In genomic region chr17:63665527-63666214, GRCh38 we compare ENCODE assay signal across 12 cellular contexts. TPM values are rescaled to one million over a fixed set of nuclear protein-coding genes. Genes with fewer than 3 reads are reported as not detected.
DNase-seq lines count a peak whose midpoint lies in the region; ATAC-seq, FAIRE-seq and TF ChIP-seq lines count a peak whose summit lies in the region.
"Had no signal": no experiment of that assay in that cellular context is flagged by ENCODE, and none has a peak within 500 bp of the region (broad histone marks: within the 10 kb centered on the region; RNA-seq: fewer than 3 reads in every experiment).

No MANE protein-coding gene starts in this region.

- H3K9ac ChIP-seq in kidney (ENCODE audit: low read length in 2 of 2): no peak overlapping the region

- TF ChIP-seq CTCF in HL-60 (IDR thresholded peaks at IDR 0.05; ENCODE audit: insufficient read depth, low read length) (no peak), kidney (IDR thresholded peaks at IDR 0.05; ENCODE audit: borderline replicate concordance, extremely low read depth, insufficient read depth) (no peak)

- H3K36me3 Mint-ChIP-seq in activated naive CD8-positive, alpha-beta T cell treated with anti-CD3 and anti-CD28 coated beads for 36 hours: peaks cover 9% of the 10 kb centered on the region
- peaks cover 9 to 27% of the 10 kb centered on the region in 2 donors for H3K36me3 Mint-ChIP-seq in naive B cell

- H3K27ac Mint-ChIP-seq in activated naive CD8-positive, alpha-beta T cell treated with anti-CD3 and anti-CD28 coated beads for 36 hours: peak overlapping the region; percentile 14
- peak overlapping the region; percentile 68 to 98 (median 88) for H3K27ac Mint-ChIP-seq in naive B cell

- FAIRE-seq in GM12891 (lab: Jason Lieb, UNC) (peak; percentile 86), kidney (lab: Jason Lieb, UNC) (no peak)
- FAIRE-seq: astrocyte had no signal

- H3K4me3 ChIP-seq in HL-60 (replicated peaks; ENCODE audit: insufficient read depth, low read length): no peak overlapping the region
- no peak overlapping the region for H3K4me3 ChIP-seq in kidney (ENCODE audit: low read length in 2 of 2)
- no peak overlapping the region for H3K4me3 ChIP-seq in HAP-1

- H3K27ac ChIP-seq in HL-60 (replicated peaks) (peak overlapping the region; percentile 82), kidney (ENCODE audit: low read depth in 2 of 2, low read length in 2 of 2) (no peak overlapping the region)
- H3K27ac ChIP-seq: WERI-Rb-1 had no signal

- H3K36me3 ChIP-seq in kidney (ENCODE audit: control insufficient read depth in 1 of 2, insufficient read depth in 2 of 2, low read length in 2 of 2) (peaks cover 22 to 38% of the 10 kb centered on the region in 2 donors), HAP-1 (replicated peaks) (no peaks in the 10 kb centered on the region; the same call in 1 of the 2 replicates)

- no peaks in the 10 kb centered on the region for H3K4me1 ChIP-seq in kidney (ENCODE audit: control insufficient read depth in 1 of 2, insufficient read depth in 1 of 2, low read depth in 1 of 2, low read length in 2 of 2)
- H3K4me1 ChIP-seq in HAP-1: no peaks in the 10 kb centered on the region

- in situ Hi-C loops in HAP-1 (cut with MboI; ENCODE audit: low sequenced_read_pairs): no loop called here

- TF ChIP-seq POLR2A in GM12891 (IDR thresholded peaks at IDR 0.05; ENCODE audit: low read depth, low read length): no peak

- DNase-seq in GM12891 (ENCODE audit: insufficient read length, low spot score): peak; percentile 32
- peak; percentile 81 to 95 for DNase-seq in HL-60 (ENCODE audit: low read depth in 1 of 2, low spot score in 1 of 2)
- no peak for DNase-seq in activated naive CD8-positive, alpha-beta T cell treated with anti-CD3 and anti-CD28 coated beads for 36 hours
- DNase-seq in naive B cell: peak; percentile 48
- DNase-seq in foreskin melanocyte: no peak
- no peak for DNase-seq in central memory CD4-positive, alpha-beta T cell
- no peak for DNase-seq in kidney
- DNase-seq in HAP-1 (ENCODE audit: low spot score in 2 of 2): no peak
- DNase-seq: DMS79 treated with DMSO at 0.1 percent for 48 hours, NCI-H446, WERI-Rb-1 had no signal

- intact Hi-C loops in kidney (cut with DNase I): no loop called here

- no peaks in the 10 kb centered on the region for H3K27me3 Mint-ChIP-seq in activated naive CD8-positive, alpha-beta T cell treated with anti-CD3 and anti-CD28 coated beads for 36 hours
- H3K27me3 Mint-ChIP-seq in naive B cell: no peaks in the 10 kb centered on the region

- H3K27me3 ChIP-seq in HL-60 (ENCODE audit: insufficient read depth, poor library complexity, severe bottlenecking) (no peaks in the 10 kb centered on the region), HAP-1 (ENCODE audit: low read depth) (no peaks in the 10 kb centered on the region)

- H3K9me3 ChIP-seq in kidney (ENCODE audit: control insufficient read depth in 1 of 2, low read length in 2 of 2) (no peaks in the 10 kb centered on the region), HAP-1 (no peaks in the 10 kb centered on the region; the same call in 1 of the 2 replicates)

- peak; percentile 94 for ATAC-seq in naive B cell (ENCODE audit: low read depth in 2 of 2)

- no peaks in the 10 kb centered on the region for H3K9me3 Mint-ChIP-seq in activated naive CD8-positive, alpha-beta T cell treated with anti-CD3 and anti-CD28 coated beads for 36 hours
- no peaks in the 10 kb centered on the region for H3K9me3 Mint-ChIP-seq in naive B cell

- H3K4me1 Mint-ChIP-seq in activated naive CD8-positive, alpha-beta T cell treated with anti-CD3 and anti-CD28 coated beads for 36 hours: peaks cover 4% of the 10 kb centered on the region
- peaks cover 36 to 48% (median 38%) of the 10 kb centered on the region in 3 donors for H3K4me1 Mint-ChIP-seq in naive B cell

- no peak overlapping the region for H3K4me3 Mint-ChIP-seq in activated naive CD8-positive, alpha-beta T cell treated with anti-CD3 and anti-CD28 coated beads for 36 hours
- peak overlapping the region in 7 of 8 donors; percentile 24 to 82 (median 54) for H3K4me3 Mint-ChIP-seq in naive B cell

TF ChIP-seq in GM12891, 5 proteins besides CTCF, POLR2A, EP300 and RAD21:
- TF ChIP-seq PAX5 (IDR thresholded peaks at IDR 0.05; ENCODE audit: insufficient read depth, low read length, severe bottlenecking) (no peak), POU2F2 (IDR thresholded peaks at IDR 0.05; ENCODE audit: low read depth, low read length) (no peak), SPI1 (IDR thresholded peaks at IDR 0.05; ENCODE audit: low read depth, low read length) (peak; percentile 82)

RNA-seq across cellular contexts. Expression of gene LIMD2, which starts 34.3 kb away (rescaled TPM):
- 184 TPM for polyA plus RNA-seq in GM12891 (2012; ENCODE audit: low read depth, missing spikeins)
- 100 to 1,000 TPM; 173 to 179 TPM for total RNA-seq in activated naive CD8-positive, alpha-beta T cell treated with anti-CD3 and anti-CD28 coated beads for 36 hours
- polyA plus RNA-seq in naive B cell (ENCODE audit: low read depth in 6 of 6): 100 to 1,000 TPM; 557 to 994 (median 667) TPM
- 32.3 TPM for total RNA-seq in kidney
- polyA plus RNA-seq in kidney (ENCODE audit: insufficient read depth, low read depth, low replicate concordance): 11.5 TPM

RNA-seq across cellular contexts. Expression of gene MAP3K3, which starts 43.5 kb away (rescaled TPM):
- 9.8 TPM for polyA plus RNA-seq in GM12891 (2012; ENCODE audit: low read depth, missing spikeins)
- total RNA-seq in activated naive CD8-positive, alpha-beta T cell treated with anti-CD3 and anti-CD28 coated beads for 36 hours: 10 to 100 TPM; 20.1 to 20.8 TPM
- polyA plus RNA-seq in naive B cell (ENCODE audit: low read depth in 6 of 6) (10 to 100 TPM; 20.8 to 39.1 (median 28.7) TPM), kidney (ENCODE audit: insufficient read depth, low read depth, low replicate concordance) (17.4 TPM)
- 50.5 TPM for total RNA-seq in kidney

Comparison
In these comparisons a context has a peak if more than half of its experiments do, and no peak if none do; other contexts are left out.
1. DNase-seq: peak in GM12891 (single experiment), HL-60 (2 of 2) and naive B cell (single experiment); none in activated naive CD8-positive, alpha-beta T cell treated with anti-CD3 and anti-CD28 coated beads for 36 hours (single experiment), foreskin melanocyte (single experiment), central memory CD4-positive, alpha-beta T cell (single experiment), kidney (single experiment) and HAP-1 (0 of 2).